In genomic region chr15:86080302-86080701, GRCh38 we compare ENCODE assay signal across 34 cellular contexts. TPM values are rescaled to one million over a fixed set of nuclear protein-coding genes. Genes with fewer than 3 reads are reported as not detected.
"Had no signal": no experiment of that assay in that cellular context is flagged by ENCODE, and none has a peak within 500 bp of the region (broad histone marks: within the 10 kb centered on the region; RNA-seq: fewer than 3 reads in every experiment).

No MANE protein-coding gene starts in this region.

- DNase-seq: activated CD4-positive, alpha-beta T cell treated with anti-CD3 and anti-CD28 coated beads for 4 hours; activated CD4-positive, alpha-beta T cell treated with anti-CD3 and anti-CD28 coated beads, Interleukin-2, amount 50 U/mL, for 1 hour; activated CD4-positive, alpha-beta T cell treated with anti-CD3 and anti-CD28 coated beads, Interleukin-2, amount 50 U/mL, for 48 hours; activated CD4-positive, CD25-positive, alpha-beta regulatory T cell; activated CD4-positive, CD25-positive, alpha-beta regulatory T cell treated with anti-CD3 and anti-CD28 coated beads, Interleukin-2, amount 50 U/mL, for 72 hours; activated CD8-positive, alpha-beta memory T cell treated with anti-CD3 and anti-CD28 coated beads for 24 hours; activated CD8-positive, alpha-beta T cell treated with anti-CD3 and anti-CD28 coated beads for 36 hours; activated effector memory CD4-positive, alpha-beta T cell treated with Interleukin-2 at 50 U/mL for 16 hours; activated gamma-delta T cell treated with Interleukin-2 at 50 U/mL for 16 hours; activated naive CD4-positive, alpha-beta T cell treated with anti-CD3 and anti-CD28 coated beads, Interleukin-2, amount 50 U/mL, for 16 hours; activated naive CD4-positive, alpha-beta T cell treated with Interleukin-2 at 50 U/mL for 16 hours; activated T-cell treated with anti-CD3 and anti-CD28 coated beads, Interleukin-2, amount 50 U/mL, for 4 hours; amniotic stem cell; anterior cingulate cortex; brain microvascular endothelial cell; dorsolateral prefrontal cortex; effector memory CD4-positive, alpha-beta T cell; erythroblast; esophagus squamous epithelium; foreskin melanocyte; glutamatergic neuron; heart left ventricle; T-helper 2 cell had no signal

- H3K9me3 ChIP-seq: esophagus squamous epithelium, heart left ventricle had no signal

- H3K9me3 Mint-ChIP-seq: activated CD8-positive, alpha-beta T cell treated with anti-CD3 and anti-CD28 coated beads for 36 hours; activated T-cell treated with anti-CD3 and anti-CD28 coated beads, Interleukin-2, amount 50 U/mL, for 4 hours; activated T-helper 17 cell treated with anti-CD3 and anti-CD28 coated beads, Interleukin-2, amount 50 U/mL, for 72 hours; central memory CD8-positive, alpha-beta T cell; dendritic cell treated with granulocyte-macrophage colony-stimulating factor and Interleukin-4, amounts not matched to agents 40 ng/mL and 50 ng/mL, for 4 days had no signal

- H3K27me3 ChIP-seq: brain microvascular endothelial cell had no signal

- H3K4me3 ChIP-seq: coronary artery, dorsolateral prefrontal cortex, esophagus squamous epithelium, heart left ventricle had no signal

- H3K4me1 ChIP-seq: esophagus squamous epithelium, heart left ventricle had no signal

- H3K4me3 Mint-ChIP-seq: activated CD8-positive, alpha-beta T cell treated with anti-CD3 and anti-CD28 coated beads for 36 hours; activated naive CD8-positive, alpha-beta T cell; activated T-cell treated with anti-CD3 and anti-CD28 coated beads, Interleukin-2, amount 50 U/mL, for 4 hours; activated T-helper 17 cell treated with anti-CD3 and anti-CD28 coated beads, Interleukin-2, amount 50 U/mL, for 72 hours; central memory CD8-positive, alpha-beta T cell; dendritic cell treated with granulocyte-macrophage colony-stimulating factor and Interleukin-4, amounts not matched to agents 40 ng/mL and 50 ng/mL, for 4 days had no signal

- H3K4me1 Mint-ChIP-seq: activated T-helper 17 cell treated with anti-CD3 and anti-CD28 coated beads, Interleukin-2, amount 50 U/mL, for 72 hours; central memory CD8-positive, alpha-beta T cell had no signal

- H3K36me3 Mint-ChIP-seq: activated naive CD8-positive, alpha-beta T cell had no signal

- H3K27ac ChIP-seq: brain microvascular endothelial cell, coronary artery, dorsolateral prefrontal cortex, esophagus squamous epithelium, heart left ventricle had no signal

- H3K36me3 ChIP-seq: brain microvascular endothelial cell, esophagus squamous epithelium, heart left ventricle had no signal

- H3K27ac Mint-ChIP-seq: activated CD8-positive, alpha-beta T cell treated with anti-CD3 and anti-CD28 coated beads for 36 hours; activated naive CD8-positive, alpha-beta T cell; activated T-helper 17 cell treated with anti-CD3 and anti-CD28 coated beads, Interleukin-2, amount 50 U/mL, for 72 hours; dendritic cell treated with granulocyte-macrophage colony-stimulating factor and Interleukin-4, amounts not matched to agents 40 ng/mL and 50 ng/mL, for 4 days had no signal

- ATAC-seq: activated CD8-positive, alpha-beta T cell treated with anti-CD3 and anti-CD28 coated beads for 36 hours; activated T-cell treated with anti-CD3 and anti-CD28 coated beads, Interleukin-2, amount 50 U/mL, for 4 hours; activated T-helper 17 cell treated with anti-CD3 and anti-CD28 coated beads, Interleukin-2, amount 50 U/mL, for 72 hours; heart left ventricle had no signal

RNA-seq across cellular contexts. Expression of gene AGBL1, which starts 0.6 kb away (rescaled TPM):
- total RNA-seq: activated CD8-positive, alpha-beta T cell treated with anti-CD3 and anti-CD28 coated beads for 36 hours; astrocyte; bronchial epithelial cell; fibroblast of lung; fibroblast of villous mesenchyme; T-helper 1 cell treated with Interleukin-12 subunit alpha and Interleukin-12 subunit beta and Interleukin-4 antibody, amounts not matched to agents 30 ng/mL and 1 ng/mL, for 36 hours had no signal
- polyA plus RNA-seq: adipose tissue, fibroblast of lung had no signal
